ENCODE assay signal across 17 cellular contexts in genomic region chr10:110618206-110618605, GRCh38. TPM values are rescaled to one million over a fixed set of nuclear protein-coding genes. Genes with fewer than 3 reads are reported as not detected.
DNase-seq lines count a peak whose midpoint lies in the region; ATAC-seq and TF ChIP-seq lines count a peak whose summit lies in the region.
"Had no signal": no experiment of that assay in that cellular context is flagged by ENCODE, and none has a peak within 500 bp of the region (broad histone marks: within the 10 kb centered on the region; RNA-seq: fewer than 3 reads in every experiment).

No MANE protein-coding gene starts in this region.

- TF ChIP-seq CTCF in chondrocyte (IDR thresholded peaks at IDR 0.05) = no peak

- peaks cover 34% of the 10 kb centered on the region for H3K4me1 Mint-ChIP-seq in activated naive CD4-positive, alpha-beta T cell treated with anti-CD3 and anti-CD28 coated beads for 36 hours (ENCODE audit: low read depth)
- peaks cover 10% of the 10 kb centered on the region for H3K4me1 Mint-ChIP-seq in chondrocyte (ENCODE audit: low read depth)

- peak overlapping the region; percentile 84 for H3K27ac ChIP-seq in thymus (ENCODE audit: low read depth)
- H3K27ac ChIP-seq: breast epithelium, lower lobe of right lung, spleen, suprapubic skin had no signal

- no peak for ATAC-seq in GM21367 (IDR thresholded peaks at IDR 0.05; ENCODE audit: unreplicated experiment)

- H3K9me3 Mint-ChIP-seq in activated naive CD4-positive, alpha-beta T cell treated with anti-CD3 and anti-CD28 coated beads for 36 hours = no peaks in the 10 kb centered on the region
- H3K9me3 Mint-ChIP-seq in chondrocyte (ENCODE audit: low read depth) = peaks cover under 1% of the 10 kb centered on the region

- no peaks in the 10 kb centered on the region for H3K36me3 ChIP-seq in thymus (ENCODE audit: control insufficient read depth, insufficient read depth)
- H3K36me3 ChIP-seq: breast epithelium, lower lobe of right lung, spleen, suprapubic skin had no signal

- no peaks in the 10 kb centered on the region for H3K36me3 Mint-ChIP-seq in activated naive CD4-positive, alpha-beta T cell treated with anti-CD3 and anti-CD28 coated beads for 36 hours (ENCODE audit: low read depth)
- no peaks in the 10 kb centered on the region for H3K36me3 Mint-ChIP-seq in chondrocyte (ENCODE audit: low read depth)

- H3K27me3 ChIP-seq in thymus (ENCODE audit: control insufficient read depth, insufficient read depth) = no peaks in the 10 kb centered on the region
- H3K27me3 ChIP-seq: breast epithelium, spleen, suprapubic skin had no signal

- peaks cover 20% of the 10 kb centered on the region for H3K4me1 ChIP-seq in thymus (ENCODE audit: control insufficient read depth, insufficient read depth, low read length)
- H3K4me1 ChIP-seq: breast epithelium, lower lobe of right lung, suprapubic skin had no signal

- H3K9me3 ChIP-seq in thymus (ENCODE audit: control insufficient read depth) = no peaks in the 10 kb centered on the region
- H3K9me3 ChIP-seq: breast epithelium, lower lobe of right lung, suprapubic skin had no signal

- no peak overlapping the region for H3K27ac Mint-ChIP-seq in activated naive CD4-positive, alpha-beta T cell treated with anti-CD3 and anti-CD28 coated beads for 36 hours
- H3K27ac Mint-ChIP-seq in chondrocyte (ENCODE audit: unreplicated experiment) = no peak overlapping the region

- peak; percentile 18 to 43 for DNase-seq in stimulated activated CD4-positive, alpha-beta T cell treated with anti-CD3 and anti-CD28 coated beads, Interleukin-12 subunit alpha, Interleukin-12 subunit beta, amount 100 ng/mL, for 24 hours (ENCODE audit: low read depth in 2 of 2)
- no peak for DNase-seq in stimulated activated CD4-positive, alpha-beta T cell treated with anti-CD3 and anti-CD28 coated beads, Interleukin-2, amount 100 ng/mL, for 48 hours
- DNase-seq in activated naive CD4-positive, alpha-beta T cell treated with anti-CD3 and anti-CD28 coated beads for 36 hours = peak; percentile 66
- DNase-seq in stimulated activated CD4-positive, alpha-beta T cell treated with anti-CD3 and anti-CD28 coated beads, Interleukin-15, amount 100 ng/mL, for 24 hours = peak; percentile 70
- no peak for DNase-seq in chondrocyte (ENCODE audit: low spot score)
- DNase-seq in NCI-H2081 treated with DMSO at 0.1 percent for 48 hours (lab: John Stamatoyannopoulos, UW) = no peak
- DNase-seq: dermis blood vessel endothelial cell, GDM1, GOT3, Kasumi-1, lower lobe of right lung, NCI-H1105 treated with DMSO at 0.1 percent for 48 hours, spleen had no signal

- no peak overlapping the region for H3K4me3 ChIP-seq in thymus (ENCODE audit: low read length)
- H3K4me3 ChIP-seq: breast epithelium, lower lobe of right lung, spleen, suprapubic skin had no signal

- no peaks in the 10 kb centered on the region for H3K27me3 Mint-ChIP-seq in activated naive CD4-positive, alpha-beta T cell treated with anti-CD3 and anti-CD28 coated beads for 36 hours (ENCODE audit: low read depth)
- H3K27me3 Mint-ChIP-seq in chondrocyte (ENCODE audit: low read depth) = peaks cover 1% of the 10 kb centered on the region

- no peak overlapping the region for H3K4me3 Mint-ChIP-seq in activated naive CD4-positive, alpha-beta T cell treated with anti-CD3 and anti-CD28 coated beads for 36 hours
- H3K4me3 Mint-ChIP-seq in chondrocyte (ENCODE audit: unreplicated experiment) = no peak overlapping the region

- intact Hi-C loops in activated naive CD4-positive, alpha-beta T cell treated with anti-CD3 and anti-CD28 coated beads for 36 hours (cut with micrococcal nuclease) = no loop called here

- 67% methylated on average over 5 of the region's 5 CpGs for WGBS in thymus

- CTCF ChIA-PET in activated naive CD4-positive, alpha-beta T cell treated with anti-CD3 and anti-CD28 coated beads for 36 hours (lab: Charles Lee) = interaction anchor here (0.9 to 1.6 kb wide), 4 partner anchors 10 to 458 kb away, joined by 3 to 5 read pairs (median 4); no protein-coding TSS in a partner anchor

RNA-seq across cellular contexts. Expression of gene RBM20, which starts 25.9 kb away (rescaled TPM):
- total RNA-seq in activated naive CD4-positive, alpha-beta T cell treated with anti-CD3 and anti-CD28 coated beads for 36 hours = under 1 TPM; 0.40 to 0.50 TPM
- polyA plus RNA-seq in thymus = 3.8 TPM
- total RNA-seq in chondrocyte = 1.4 to 3.8 TPM (median 3.6 TPM) in 3 replicates

RNA-seq across cellular contexts. Expression of gene SMC3, which starts 50.7 kb away (rescaled TPM):
- 10 to 100 TPM; 81.3 to 85.0 TPM for total RNA-seq in activated naive CD4-positive, alpha-beta T cell treated with anti-CD3 and anti-CD28 coated beads for 36 hours
- 24.6 TPM for polyA plus RNA-seq in thymus
- 28.2 to 32.7 TPM (median 29.3 TPM) in 3 replicates for total RNA-seq in chondrocyte

Comparison
In these comparisons a context has a peak if more than half of its experiments do, and no peak if none do; other contexts are left out.
1. DNase-seq: peak in stimulated activated CD4-positive, alpha-beta T cell treated with anti-CD3 and anti-CD28 coated beads, Interleukin-12 subunit alpha, Interleukin-12 subunit beta, amount 100 ng/mL, for 24 hours (2 of 2), activated naive CD4-positive, alpha-beta T cell treated with anti-CD3 and anti-CD28 coated beads for 36 hours (single experiment) and stimulated activated CD4-positive, alpha-beta T cell treated with anti-CD3 and anti-CD28 coated beads, Interleukin-15, amount 100 ng/mL, for 24 hours (single experiment); none in stimulated activated CD4-positive, alpha-beta T cell treated with anti-CD3 and anti-CD28 coated beads, Interleukin-2, amount 100 ng/mL, for 48 hours (0 of 2), chondrocyte (single experiment) and NCI-H2081 treated with DMSO at 0.1 percent for 48 hours (single experiment).